ENCODE assay signal across 20 cellular contexts in genomic region chr11:2325719-2326118, GRCh38. TPM values are rescaled to one million over a fixed set of nuclear protein-coding genes. Genes with fewer than 3 reads are reported as not detected.
DNase-seq lines count a peak whose midpoint lies in the region; ATAC-seq, FAIRE-seq and TF ChIP-seq lines count a peak whose summit lies in the region.
"Had no signal": no experiment of that assay in that cellular context is flagged by ENCODE, and none has a peak within 500 bp of the region (broad histone marks: within the 10 kb centered on the region; RNA-seq: fewer than 3 reads in every experiment).

No MANE protein-coding gene starts in this region.

- DNase-seq in HFFc6 (peak; percentile 50), K562 (ENCODE audit: extremely low read depth in 1 of 4, low spot score in 3 of 4) (no peak), Right ventricle myocardium inferior (ENCODE audit: missing footprints) (no peak), psoas muscle (no peak), NCI-H1092 treated with DMSO at 0.1 percent for 48 hours (lab: John Stamatoyannopoulos, UW) (no peak), mesothelial cell of epicardium (ENCODE audit: low spot score in 2 of 2, unreplicated experiment in 2 of 2) (no peak), BE2C (no peak)
- DNase-seq: CD4-positive, CD25-positive, alpha-beta regulatory T cell; cortex of kidney; foreskin melanocyte; GDM1; HCEC 1CT; natural killer cell; NCI-H1694; NCI-H524; SHP77 had no signal

- TF ChIP-seq POLR2A in K562 (conservative IDR thresholded peaks at IDR 0.05) = no peak

- H3K27me3 Mint-ChIP-seq in HFFc6 (ENCODE audit: insufficient read depth) = peaks cover 19% of the 10 kb centered on the region
- H3K27me3 Mint-ChIP-seq in mesothelial cell of epicardium (ENCODE audit: low read depth) = peaks cover 7% of the 10 kb centered on the region
- H3K27me3 Mint-ChIP-seq: CD4-positive, CD25-positive, alpha-beta regulatory T cell had no signal

- peaks cover 8% of the 10 kb centered on the region for H3K4me1 Mint-ChIP-seq in HFFc6 (ENCODE audit: low read depth)
- H3K4me1 Mint-ChIP-seq in mesothelial cell of epicardium = no peaks in the 10 kb centered on the region

- peaks cover 26 to 60% of the 10 kb centered on the region in 2 experiments; a peak in 4 of 5 replicates for H3K27me3 ChIP-seq in K562 (ENCODE audit: control insufficient read depth in 2 of 2, insufficient read depth in 2 of 2, low read length in 2 of 2)
- H3K27me3 ChIP-seq in psoas muscle (ENCODE audit: insufficient read depth in 3 of 3, low read length in 2 of 3) = no peaks in the 10 kb centered on the region
- no peaks in the 10 kb centered on the region for H3K27me3 ChIP-seq in BE2C

- no TSS peak for BruUV-seq in K562 (replicated peaks; lab: Mats Ljungman, UMichigan)

- no peaks in the 10 kb centered on the region for H3K36me3 ChIP-seq in K562 (ENCODE audit: control insufficient read depth, insufficient read depth, low read length)
- no peaks in the 10 kb centered on the region for H3K36me3 ChIP-seq in psoas muscle (ENCODE audit: insufficient read depth in 1 of 2, low read depth in 1 of 2)
- no peaks in the 10 kb centered on the region for H3K36me3 ChIP-seq in BE2C

- H3K36me3 Mint-ChIP-seq in HFFc6 (ENCODE audit: low read depth) (peaks cover 10% of the 10 kb centered on the region), mesothelial cell of epicardium (peaks cover 7% of the 10 kb centered on the region)
- H3K36me3 Mint-ChIP-seq: activated naive CD8-positive, alpha-beta T cell; CD4-positive, CD25-positive, alpha-beta regulatory T cell; IgD-negative memory B cell; natural killer cell had no signal

- TF ChIP-seq CTCF in HFFc6 (IDR thresholded peaks at IDR 0.05) (no peak), K562 (IDR thresholded peaks at IDR 0.05 in 2 of 3, conservative IDR thresholded peaks at IDR 0.05 in 1 of 3; ENCODE audit: insufficient read depth in 2 of 3, low read depth in 1 of 3, low read length in 3 of 3) (no peak), psoas muscle (IDR thresholded peaks at IDR 0.05) (no peak), mesothelial cell of epicardium (IDR thresholded peaks at IDR 0.05; ENCODE audit: unreplicated experiment) (no peak), BE2C (IDR thresholded peaks at IDR 0.05; ENCODE audit: low read depth, low read length) (no peak)

- H2AFZ ChIP-seq in K562 (ENCODE audit: low read depth, low read length) = no peak overlapping the region

- no peaks in the 10 kb centered on the region for H3K79me2 ChIP-seq in K562 (ENCODE audit: control insufficient read depth, insufficient read depth, low read length)

- H3K9me1 ChIP-seq in K562 (ENCODE audit: control insufficient read depth, insufficient read depth, low read length) = no peaks in the 10 kb centered on the region

- FAIRE-seq in K562 (lab: Jason Lieb, UNC) = no peak

- TF ChIP-seq RAD21 in K562 (CRISPR knock-in tag; conservative IDR thresholded peaks at IDR 0.05 in 1 of 2, IDR thresholded peaks at IDR 0.05 in 1 of 2) = no peak

- POLR2A ChIA-PET in K562 (lab: Yijun Ruan, JAX) = no interaction called here

- in situ Hi-C loops in K562 (cut with MboI) = no loop called here

- 5% methylated on average over 2 of the region's 2 CpGs for WGBS in K562 (ENCODE audit: insufficient coverage, low coverage, missing lambda C conversion rate)
- 44 to 57% (median 47%) methylated on average over 2 of the region's 2 CpGs for WGBS in psoas muscle, 3 donors

- H3K9me3 ChIP-seq in K562 (replicated peaks; ENCODE audit: control insufficient read depth, insufficient read depth, low read depth, low read length) = no peaks in the 10 kb centered on the region
- H3K9me3 ChIP-seq in psoas muscle = no peaks in the 10 kb centered on the region
- H3K9me3 ChIP-seq in BE2C = no peaks in the 10 kb centered on the region

- H3K27ac ChIP-seq in K562 (ENCODE audit: extremely low read depth, low read depth, low read length) (no peak overlapping the region), psoas muscle (peak overlapping the region; percentile 27)
- H3K27ac ChIP-seq: skin epidermis had no signal

- H3K4me3 Mint-ChIP-seq in HFFc6 (no peak overlapping the region), mesothelial cell of epicardium (no peak overlapping the region)
- H3K4me3 Mint-ChIP-seq: activated naive CD8-positive, alpha-beta T cell; IgD-negative memory B cell; natural killer cell had no signal

- no peak overlapping the region for H3K4me2 ChIP-seq in K562 (ENCODE audit: insufficient read depth, low read length)

- H4K20me1 ChIP-seq in K562 (replicated peaks; ENCODE audit: control insufficient read depth, insufficient read depth, low read length) = no peaks in the 10 kb centered on the region

- ATAC-seq in K562 = peak; percentile 61; the same call in 1 of the 3 replicates
- peak; percentile 95 for ATAC-seq in Right ventricle myocardium inferior
- ATAC-seq in psoas muscle = peak; percentile 99 to 100 (median 100)
- ATAC-seq in HG03439 (IDR thresholded peaks at IDR 0.05; ENCODE audit: unreplicated experiment) = no peak
- ATAC-seq: natural killer cell had no signal

- no peak for TF ChIP-seq EP300 in K562 (IDR thresholded peaks at IDR 0.05; ENCODE audit: low read length)

- CTCF ChIA-PET in K562 (lab: Yijun Ruan, JAX; ENCODE audit: low intra/inter-chr PET ratio) = interaction anchor here (0.6 to 0.9 kb wide), 2 partner anchors 13 to 103 kb away, joined by 3 read pairs; no protein-coding TSS in a partner anchor

- intact Hi-C loops in K562 (cut with micrococcal nuclease) (no loop called here), Right ventricle myocardium inferior (cut with DNase I) (no loop called here), psoas muscle (cut with DNase I) (no loop called here)

- H3K9ac ChIP-seq in K562 (ENCODE audit: insufficient read depth in 1 of 2, low read depth in 2 of 2, low read length in 2 of 2) = no peak overlapping the region

- H3K27ac Mint-ChIP-seq in HFFc6 (no peak overlapping the region), mesothelial cell of epicardium (no peak overlapping the region)
- H3K27ac Mint-ChIP-seq: activated naive CD8-positive, alpha-beta T cell; CD4-positive, CD25-positive, alpha-beta regulatory T cell; natural killer cell had no signal

- peaks cover 0 to 4% of the 10 kb centered on the region in 2 experiments; a peak in 2 of 5 replicates for H3K4me1 ChIP-seq in K562 (replicated peaks in 1 of 2; ENCODE audit: control insufficient read depth in 2 of 2, insufficient read depth in 2 of 2, low read length in 2 of 2)
- peaks cover 3% of the 10 kb centered on the region for H3K4me1 ChIP-seq in psoas muscle
- H3K4me1 ChIP-seq in BE2C = no peaks in the 10 kb centered on the region; the same call in 1 of the 2 replicates

- no peak overlapping the region for H3K4me3 ChIP-seq in K562
- H3K4me3 ChIP-seq in psoas muscle = no peak overlapping the region
- no peak overlapping the region for H3K4me3 ChIP-seq in BE2C (ENCODE audit: low read depth, low read length)
- H3K4me3 ChIP-seq: skin epidermis had no signal

- peaks cover 18% of the 10 kb centered on the region for H3K9me3 Mint-ChIP-seq in HFFc6
- H3K9me3 Mint-ChIP-seq in mesothelial cell of epicardium = peaks cover 25% of the 10 kb centered on the region

RNA-seq across cellular contexts. Expression of gene TSPAN32, which starts 23.9 kb away (rescaled TPM):
- total RNA-seq in HFFc6 (2021; fragmentation: NEBNext Ultra II Directional; extraction: Animal tissue kit (Norgen Biotek cat#: 25700)) = not detected
- 8.4 and 16.2 TPM in 2 replicates for total RNA-seq in K562 (2011; cell fraction: chromatin; rRNA removed; ENCODE audit: low replicate concordance)
- 7.1 and 8.5 TPM in 2 replicates for total RNA-seq in K562 (2011; cell fraction: nucleolus; rRNA removed)
- 4.3 and 5.9 TPM in 2 replicates for total RNA-seq in K562 (2011; cell fraction: nucleoplasm; rRNA removed)
- 3.0 and 3.4 TPM in 2 replicates for total RNA-seq in K562 (2014; rRNA removed)
- 0.86 and 1.4 TPM in 2 replicates for total RNA-seq in K562 (2014; rRNA removed; fragmentation: Illumina TruSeq; extraction: Trizol)
- 2.6 TPM in 2 replicates for total RNA-seq in K562 (2015; rRNA removed; fragmentation: Illumina TruSeq; extraction: Trizol)
- 4.8 and 5.9 TPM in 2 replicates for total RNA-seq in K562 (2021)
- 4.2 and 9.4 TPM in 2 replicates for polyA plus RNA-seq in K562 (2011; rRNA removed)
- polyA plus RNA-seq in K562 (2011; cell fraction: cytosol; rRNA removed) = 4.4 and 6.2 TPM in 2 replicates
- polyA plus RNA-seq in K562 (2011; cell fraction: nucleus; rRNA removed) = 68.0 and 78.0 TPM in 2 replicates
- polyA plus RNA-seq in K562 (2012) = 8.2 and 19.1 TPM in 2 replicates
- 0.79 and 2.8 TPM in 2 replicates for polyA plus RNA-seq in K562 (2014; fragmentation: Illumina TruSeq; extraction: Trizol)
- under 1 TPM; 0.21 to 0.57 TPM for polyA plus RNA-seq in K562 (2014; fragmentation: Nextera tagmentation; extraction: Ambion mirVana)
- polyA plus RNA-seq in K562 (2014; rRNA removed) = 3.3 and 7.3 TPM in 2 replicates
- 0.77 and 0.90 TPM in 2 replicates for polyA minus RNA-seq in K562 (2011; rRNA and poly(A)+ RNA removed)
- polyA minus RNA-seq in K562 (2011; cell fraction: cytosol; rRNA and poly(A)+ RNA removed) = 1.4 and 3.4 TPM in 2 replicates
- polyA minus RNA-seq in K562 (2011; cell fraction: nucleus; rRNA and poly(A)+ RNA removed) = 10.0 and 10.3 TPM in 2 replicates
- 15.0 TPM for total RNA-seq in Right ventricle myocardium inferior
- under 1 TPM in 3 of 4 donors, not detected in 1; 0.13 to 0.56 (median 0.54) TPM for total RNA-seq in psoas muscle
- polyA plus RNA-seq in psoas muscle = under 1 TPM; 0.04 to 0.29 (median 0.04) TPM
- 0.94 to 1.8 TPM (median 1.2 TPM) in 3 replicates for total RNA-seq in mesothelial cell of epicardium
- 3.5 TPM for polyA plus RNA-seq in BE2C (2012; ENCODE audit: insufficient read depth, insufficient read length, low read depth)

RNA-seq across cellular contexts. Expression of gene C11orf21, which starts 24.0 kb away (rescaled TPM):
- total RNA-seq in HFFc6 (2021; fragmentation: NEBNext Ultra II Directional; extraction: Animal tissue kit (Norgen Biotek cat#: 25700)) = not detected
- 1.6 and 4.7 TPM in 2 replicates for total RNA-seq in K562 (2011; cell fraction: chromatin; rRNA removed; ENCODE audit: low replicate concordance)
- total RNA-seq in K562 (2011; cell fraction: nucleolus; rRNA removed) = 2.4 and 3.5 TPM in 2 replicates
- total RNA-seq in K562 (2011; cell fraction: nucleoplasm; rRNA removed) = 1.5 and 3.1 TPM in 2 replicates
- 1.3 and 2.0 TPM in 2 replicates for total RNA-seq in K562 (2014; rRNA removed)
- 0.64 and 0.65 TPM in 2 replicates for total RNA-seq in K562 (2014; rRNA removed; fragmentation: Illumina TruSeq; extraction: Trizol)
- 2.3 and 2.5 TPM in 2 replicates for total RNA-seq in K562 (2015; rRNA removed; fragmentation: Illumina TruSeq; extraction: Trizol)
- total RNA-seq in K562 (2021) = 2.1 and 2.6 TPM in 2 replicates
- polyA plus RNA-seq in K562 (2011; rRNA removed) = 1.2 and 2.1 TPM in 2 replicates
- 0.91 and 2.0 TPM in 2 replicates for polyA plus RNA-seq in K562 (2011; cell fraction: cytosol; rRNA removed)
- 5.5 and 14.3 TPM in 2 replicates for polyA plus RNA-seq in K562 (2011; cell fraction: nucleus; rRNA removed)
- 4.3 and 4.5 TPM in 2 replicates for polyA plus RNA-seq in K562 (2012)
- 1.0 and 1.3 TPM in 2 replicates for polyA plus RNA-seq in K562 (2014; fragmentation: Illumina TruSeq; extraction: Trizol)
- polyA plus RNA-seq in K562 (2014; fragmentation: Nextera tagmentation; extraction: Ambion mirVana) = under 1 TPM; 0.10 to 0.15 TPM
- 2.0 and 2.1 TPM in 2 replicates for polyA plus RNA-seq in K562 (2014; rRNA removed)
- 0.99 and 1.0 TPM in 2 replicates for polyA minus RNA-seq in K562 (2011; rRNA and poly(A)+ RNA removed)
- polyA minus RNA-seq in K562 (2011; cell fraction: cytosol; rRNA and poly(A)+ RNA removed) = 1.4 TPM in 1 of 2 replicates, not detected in the other
- 2.4 and 3.4 TPM in 2 replicates for polyA minus RNA-seq in K562 (2011; cell fraction: nucleus; rRNA and poly(A)+ RNA removed)
- 47.1 TPM for total RNA-seq in Right ventricle myocardium inferior
- under 1 TPM in 3 of 4 donors, not detected in 1; 0.21 to 0.40 (median 0.22) TPM for total RNA-seq in psoas muscle
- under 1 TPM; 0.04 to 0.18 (median 0.12) TPM for polyA plus RNA-seq in psoas muscle
- 0.25 to 0.29 TPM (median 0.27 TPM) in 3 replicates for total RNA-seq in mesothelial cell of epicardium
- not detected for polyA plus RNA-seq in BE2C (2012; ENCODE audit: insufficient read depth, insufficient read length, low read depth)

RNA-seq across cellular contexts. Expression of gene CD81, which starts 51.4 kb away (rescaled TPM):
- 100 to 1,000 TPM; 540 to 738 (median 627) TPM for total RNA-seq in HFFc6 (2021; fragmentation: NEBNext Ultra II Directional; extraction: Animal tissue kit (Norgen Biotek cat#: 25700))
- 93.5 and 278 TPM in 2 replicates for total RNA-seq in K562 (2011; cell fraction: chromatin; rRNA removed; ENCODE audit: low replicate concordance)
- 344 and 368 TPM in 2 replicates for total RNA-seq in K562 (2011; cell fraction: nucleolus; rRNA removed)
- 240 and 244 TPM in 2 replicates for total RNA-seq in K562 (2011; cell fraction: nucleoplasm; rRNA removed)
- total RNA-seq in K562 (2014; rRNA removed) (43.3 and 67.2 TPM in 2 replicates), K562 (2014; rRNA removed; fragmentation: Illumina TruSeq; extraction: Trizol) (37.4 and 60.2 TPM in 2 replicates), K562 (2015; rRNA removed; fragmentation: Illumina TruSeq; extraction: Trizol) (61.7 and 64.8 TPM in 2 replicates), K562 (2021) (181 and 189 TPM in 2 replicates), Right ventricle myocardium inferior (531 TPM), psoas muscle (100 to 1,000 TPM in 3 of 4 donors, 10 to 100 TPM in 1; 88.7 to 136 (median 117) TPM), mesothelial cell of epicardium (409 to 415 TPM (median 410 TPM) in 3 replicates)
- polyA plus RNA-seq in K562 (2011; rRNA removed) (76.9 and 103 TPM in 2 replicates), K562 (2014; fragmentation: Illumina TruSeq; extraction: Trizol) (163 and 169 TPM in 2 replicates), K562 (2014; fragmentation: Nextera tagmentation; extraction: Ambion mirVana) (1 to 10 TPM; 2.4 to 7.0 TPM), K562 (2014; rRNA removed) (105 and 114 TPM in 2 replicates), psoas muscle (100 to 1,000 TPM in 1 of 3 donors, 10 to 100 TPM in 2; 75.9 to 155 (median 90.1) TPM)
- polyA plus RNA-seq in K562 (2011; cell fraction: cytosol; rRNA removed) = 177 and 219 TPM in 2 replicates
- 80.1 and 118 TPM in 2 replicates for polyA plus RNA-seq in K562 (2011; cell fraction: nucleus; rRNA removed)
- polyA plus RNA-seq in K562 (2012) = 157 and 238 TPM in 2 replicates
- polyA minus RNA-seq in K562 (2011; rRNA and poly(A)+ RNA removed) = 67.7 and 102 TPM in 2 replicates
- 110 and 130 TPM in 2 replicates for polyA minus RNA-seq in K562 (2011; cell fraction: cytosol; rRNA and poly(A)+ RNA removed)
- 23.2 and 30.1 TPM in 2 replicates for polyA minus RNA-seq in K562 (2011; cell fraction: nucleus; rRNA and poly(A)+ RNA removed)
- polyA plus RNA-seq in BE2C (2012; ENCODE audit: insufficient read depth, insufficient read length, low read depth) = 739 TPM

RNA-seq across cellular contexts. Expression of gene ASCL2, which starts 55.3 kb away (rescaled TPM):
- not detected for total RNA-seq in HFFc6 (2021; fragmentation: NEBNext Ultra II Directional; extraction: Animal tissue kit (Norgen Biotek cat#: 25700))
- total RNA-seq in K562 (2011; cell fraction: chromatin; rRNA removed; ENCODE audit: low replicate concordance) = 0.25 and 0.30 TPM in 2 replicates
- 0.79 and 0.83 TPM in 2 replicates for total RNA-seq in K562 (2011; cell fraction: nucleolus; rRNA removed)
- 0.22 and 0.31 TPM in 2 replicates for total RNA-seq in K562 (2011; cell fraction: nucleoplasm; rRNA removed)
- 1.4 and 1.7 TPM in 2 replicates for total RNA-seq in K562 (2014; rRNA removed)
- total RNA-seq in K562 (2014; rRNA removed; fragmentation: Illumina TruSeq; extraction: Trizol) = 0.11 TPM in 1 of 2 replicates, not detected in the other
- total RNA-seq in K562 (2015; rRNA removed; fragmentation: Illumina TruSeq; extraction: Trizol) = 0.36 and 0.53 TPM in 2 replicates
- total RNA-seq in K562 (2021) = 1.1 and 1.2 TPM in 2 replicates
- polyA plus RNA-seq in K562 (2011; rRNA removed) = 0.07 and 0.15 TPM in 2 replicates
- polyA plus RNA-seq in K562 (2011; cell fraction: cytosol; rRNA removed) = 0.15 and 1.7 TPM in 2 replicates
- 0.13 and 0.40 TPM in 2 replicates for polyA plus RNA-seq in K562 (2011; cell fraction: nucleus; rRNA removed)
- polyA plus RNA-seq in K562 (2012) = 0.93 and 1.0 TPM in 2 replicates
- 0.12 and 0.26 TPM in 2 replicates for polyA plus RNA-seq in K562 (2014; fragmentation: Illumina TruSeq; extraction: Trizol)
- not detected for polyA plus RNA-seq in K562 (2014; fragmentation: Nextera tagmentation; extraction: Ambion mirVana)
- 0.76 and 1.4 TPM in 2 replicates for polyA plus RNA-seq in K562 (2014; rRNA removed)
- not detected in 2 replicates for polyA minus RNA-seq in K562 (2011; rRNA and poly(A)+ RNA removed)
- polyA minus RNA-seq in K562 (2011; cell fraction: cytosol; rRNA and poly(A)+ RNA removed) = not detected in 2 replicates
- 0.22 and 0.27 TPM in 2 replicates for polyA minus RNA-seq in K562 (2011; cell fraction: nucleus; rRNA and poly(A)+ RNA removed)
- 0.24 TPM for total RNA-seq in Right ventricle myocardium inferior
- total RNA-seq in psoas muscle = not detected
- polyA plus RNA-seq in psoas muscle = under 1 TPM in 2 of 3 donors, not detected in 1; 0.03 to 0.08 TPM
- total RNA-seq in mesothelial cell of epicardium = 0.36 to 0.58 TPM (median 0.49 TPM) in 3 replicates
- polyA plus RNA-seq in BE2C (2012; ENCODE audit: insufficient read depth, insufficient read length, low read depth) = not detected
